ENCODE assay signal across 16 cellular contexts in the genomic region with DNA sequence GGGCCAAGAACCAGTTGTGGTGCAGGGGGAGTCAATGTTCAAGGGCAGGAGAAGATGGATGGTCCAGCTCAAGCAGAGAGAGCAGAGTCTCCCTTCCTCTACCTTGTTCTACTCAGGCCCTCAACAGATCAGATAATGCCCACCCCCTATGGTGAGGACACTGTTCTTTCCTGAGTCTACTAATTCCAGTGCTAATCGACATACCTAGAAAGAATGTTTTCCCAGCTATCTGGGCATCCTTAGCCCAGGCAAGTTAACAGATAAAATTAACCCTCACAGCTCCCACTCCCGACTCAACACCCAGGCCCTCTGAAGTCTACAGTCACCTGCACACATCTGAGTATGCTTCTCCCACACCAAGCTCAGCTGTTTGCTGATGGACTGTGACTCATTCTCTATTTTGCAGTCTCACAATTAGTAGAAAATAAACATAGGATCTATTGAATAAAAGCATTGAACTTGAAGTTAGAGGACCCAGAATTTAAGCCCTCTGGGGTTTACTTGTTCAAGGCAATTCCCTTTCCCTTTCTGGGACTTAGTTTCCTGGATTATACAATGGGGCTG. TPM values are rescaled to one million over a fixed set of nuclear protein-coding genes. Genes with fewer than 3 reads are reported as not detected.
"Had no signal": no experiment of that assay in that cellular context is flagged by ENCODE, and none has a peak within 500 bp of the region (broad histone marks: within the 10 kb centered on the region; RNA-seq: fewer than 3 reads in every experiment).

No MANE protein-coding gene starts in this region.

- H3K27ac Mint-ChIP-seq: activated CD4-positive, alpha-beta T cell treated with anti-CD3 and anti-CD28 coated beads for 36 hours; activated T-helper 1 cell treated with anti-CD3 and anti-CD28 coated beads, Interleukin-12 subunit alpha, Interleukin-12 subunit beta, Interleukin-2, Interleukin-4 antibody, amounts not matched to agents 30 ng/mL and 10 ng/mL and 1 ng/mL, durations not matched to agents 14 hours and 24 hours and 36 hours; stimulated activated naive CD8-positive, alpha-beta T cell treated with anti-CD3 and anti-CD28 coated beads, Interleukin-15, Interleukin-2, amounts not matched to agents 100 ng/mL and 50 ng/mL, for 24 hours had no signal

- H3K27ac ChIP-seq: epithelial cell of prostate, uterus, VCaP had no signal

- H3K4me3 Mint-ChIP-seq: activated CD4-positive, alpha-beta T cell treated with anti-CD3 and anti-CD28 coated beads for 36 hours; activated CD8-positive, alpha-beta T cell treated with anti-CD3 and anti-CD28 coated beads, Interleukin-2, amount 10 ng/mL, durations not matched to agents 7 days and 5 days; activated T-helper 1 cell treated with anti-CD3 and anti-CD28 coated beads, Interleukin-12 subunit alpha, Interleukin-12 subunit beta, Interleukin-2, Interleukin-4 antibody, amounts not matched to agents 30 ng/mL and 10 ng/mL and 1 ng/mL, durations not matched to agents 14 hours and 24 hours and 36 hours; naive thymus-derived CD8-positive, alpha-beta T cell; stimulated activated naive CD8-positive, alpha-beta T cell treated with anti-CD3 and anti-CD28 coated beads, Interleukin-15, Interleukin-2, amounts not matched to agents 100 ng/mL and 50 ng/mL, for 24 hours had no signal

- H3K27me3 ChIP-seq: uterus had no signal

- H3K4me1 ChIP-seq: uterus had no signal

- H3K9me3 ChIP-seq: uterus had no signal

- FAIRE-seq: colon had no signal

- H3K36me3 Mint-ChIP-seq: naive thymus-derived CD8-positive, alpha-beta T cell had no signal

- H3K4me3 ChIP-seq: lung, uterus had no signal

- DNase-seq: activated CD4-positive, alpha-beta T cell treated with anti-CD3 and anti-CD28 coated beads for 36 hours; activated CD8-positive, alpha-beta T cell treated with anti-CD3 and anti-CD28 coated beads, Interleukin-2, amount 10 ng/mL, durations not matched to agents 7 days and 5 days; activated naive CD4-positive, alpha-beta T cell; effector CD4-positive, alpha-beta T cell; hypothalamus; left cardiac atrium; naive thymus-derived CD8-positive, alpha-beta T cell; occipital lobe; stimulated activated CD4-positive, alpha-beta T cell treated with anti-CD3 and anti-CD28 coated beads, Interleukin-4, amount 100 ng/mL, for 24 hours; uterus had no signal

- H3K36me3 ChIP-seq: uterus had no signal

- ATAC-seq: activated CD4-positive, alpha-beta T cell treated with anti-CD3 and anti-CD28 coated beads for 36 hours; activated CD8-positive, alpha-beta T cell treated with anti-CD3 and anti-CD28 coated beads, Interleukin-2, amount 10 ng/mL, durations not matched to agents 7 days and 5 days; left cardiac atrium; naive thymus-derived CD8-positive, alpha-beta T cell had no signal

- H3K27me3 Mint-ChIP-seq: activated CD4-positive, alpha-beta T cell treated with anti-CD3 and anti-CD28 coated beads for 36 hours; stimulated activated naive CD8-positive, alpha-beta T cell treated with anti-CD3 and anti-CD28 coated beads, Interleukin-15, Interleukin-2, amounts not matched to agents 100 ng/mL and 50 ng/mL, for 24 hours had no signal

RNA-seq across cellular contexts. Expression of gene COL13A1, which starts 17.1 kb away (rescaled TPM):
- total RNA-seq: activated CD4-positive, alpha-beta T cell treated with anti-CD3 and anti-CD28 coated beads for 36 hours; activated CD8-positive, alpha-beta T cell treated with anti-CD3 and anti-CD28 coated beads, Interleukin-2, amount 10 ng/mL, durations not matched to agents 7 days and 5 days; activated T-helper 1 cell treated with anti-CD3 and anti-CD28 coated beads, Interleukin-12 subunit alpha, Interleukin-12 subunit beta, Interleukin-2, Interleukin-4 antibody, amounts not matched to agents 30 ng/mL and 10 ng/mL and 1 ng/mL, durations not matched to agents 14 hours and 24 hours and 36 hours; naive thymus-derived CD8-positive, alpha-beta T cell had no signal
